Comparison of ENCODE assay signal across 1 cellular context in the genomic region with DNA sequence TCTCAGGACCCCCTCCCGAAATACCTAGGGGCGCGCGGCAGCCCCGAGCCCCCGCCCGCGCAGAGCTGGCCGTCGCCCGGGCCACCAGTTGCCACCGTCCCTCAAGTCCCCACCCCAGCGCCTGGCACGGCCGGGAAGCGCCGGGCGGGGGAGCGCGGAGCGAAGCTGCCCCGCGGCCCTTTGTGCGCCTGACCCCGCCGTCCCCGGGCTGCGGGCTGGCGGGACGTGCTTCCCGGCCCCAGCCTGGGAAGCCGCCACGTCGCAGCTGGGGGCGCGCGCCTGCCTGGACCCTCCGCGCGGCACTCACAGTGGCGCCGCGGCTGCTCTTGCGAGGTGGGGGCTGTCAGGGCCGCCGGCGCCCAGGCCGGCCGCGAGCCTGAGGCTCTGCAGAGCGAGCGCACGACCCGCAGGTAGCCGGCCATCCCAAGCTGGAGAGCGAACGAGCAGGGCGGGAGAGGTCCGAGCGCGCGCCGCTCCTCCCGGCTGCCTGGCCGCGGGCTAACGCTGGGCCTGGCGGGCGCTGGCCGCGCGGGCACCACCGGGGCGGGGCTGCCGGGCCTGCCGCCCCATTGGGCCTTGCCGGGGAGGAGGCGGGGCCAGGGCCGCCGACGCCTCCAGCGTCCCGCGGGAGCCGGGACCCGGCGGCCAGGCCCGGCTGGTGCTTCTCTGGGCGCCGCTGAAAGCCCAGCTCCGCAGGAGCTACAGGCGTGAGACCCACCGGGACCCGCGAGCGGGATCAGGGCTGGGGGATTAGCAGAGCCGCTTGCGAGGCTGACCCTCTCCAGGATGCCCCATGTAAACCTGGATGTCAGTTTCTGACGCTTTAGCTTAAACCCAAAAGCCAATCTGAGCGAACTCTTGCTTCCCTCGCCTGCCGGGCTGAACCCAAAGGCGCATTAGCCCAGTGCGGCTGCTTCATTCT.
TF ChIP-seq lines count a peak whose summit lies in the region.

TSS of gene IDH2 (minus strand) at position 500 of the 922 bp plus-strand sequence. CDS start at position 422, 78 bp downstream.

TF ChIP-seq in HepG2, 621 proteins besides CTCF, POLR2A, EP300 and RAD21 (continued from another document and continues in another):
- TF ChIP-seq UBTF (CRISPR knock-in tag; IDR thresholded peaks at IDR 0.05), result peak; percentile 76
- no peak for TF ChIP-seq THRA (CRISPR knock-in tag; IDR thresholded peaks at IDR 0.05; ENCODE audit: borderline replicate concordance)
- peak; percentile 15; the same call in 1 of the 2 replicates for TF ChIP-seq DZIP1 (CRISPR knock-in tag; IDR thresholded peaks at IDR 0.05)
- peak; percentile 10; the same call in 1 of the 2 replicates for TF ChIP-seq ZNF460 (CRISPR knock-in tag; IDR thresholded peaks at IDR 0.05; ENCODE audit: borderline replicate concordance)
- peak; percentile 8; the same call in 1 of the 3 replicates for TF ChIP-seq MXI1 (IDR thresholded peaks at IDR 0.05; ENCODE audit: borderline replicate concordance, low read depth, low read length)
- no peak for TF ChIP-seq SRSF4 (IDR thresholded peaks at IDR 0.05; ENCODE audit: low read depth, low read length, poor library complexity, severe bottlenecking)
- TF ChIP-seq ZNF781 (CRISPR knock-in tag; IDR thresholded peaks at IDR 0.05; ENCODE audit: borderline replicate concordance, not compliant biosample characterization), result no peak
- peak; percentile 82 for TF ChIP-seq YEATS4 (CRISPR knock-in tag; IDR thresholded peaks at IDR 0.05; ENCODE audit: borderline replicate concordance)
- peak; percentile 27; the same call in 1 of the 2 replicates for TF ChIP-seq HDAC1 (CRISPR knock-in tag; IDR thresholded peaks at IDR 0.05)
- peak; percentile 89; the same call in 1 of the 2 replicates for TF ChIP-seq MEIS2 (CRISPR knock-in tag; IDR thresholded peaks at IDR 0.05)
- TF ChIP-seq, protein P1, sequence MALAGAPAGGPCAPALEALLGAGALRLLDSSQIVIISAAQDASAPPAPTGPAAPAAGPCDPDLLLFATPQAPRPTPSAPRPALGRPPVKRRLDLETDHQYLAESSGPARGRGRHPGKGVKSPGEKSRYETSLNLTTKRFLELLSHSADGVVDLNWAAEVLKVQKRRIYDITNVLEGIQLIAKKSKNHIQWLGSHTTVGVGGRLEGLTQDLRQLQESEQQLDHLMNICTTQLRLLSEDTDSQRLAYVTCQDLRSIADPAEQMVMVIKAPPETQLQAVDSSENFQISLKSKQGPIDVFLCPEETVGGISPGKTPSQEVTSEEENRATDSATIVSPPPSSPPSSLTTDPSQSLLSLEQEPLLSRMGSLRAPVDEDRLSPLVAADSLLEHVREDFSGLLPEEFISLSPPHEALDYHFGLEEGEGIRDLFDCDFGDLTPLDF (CRISPR knock-in tag; IDR thresholded peaks at IDR 0.05), result no peak
- no peak for TF ChIP-seq KMT2B (CRISPR knock-in tag; IDR thresholded peaks at IDR 0.05)
- TF ChIP-seq ZFX (CRISPR knock-in tag; IDR thresholded peaks at IDR 0.05; ENCODE audit: low read depth), result peak; percentile 87
- TF ChIP-seq NPAS2 (CRISPR knock-in tag; IDR thresholded peaks at IDR 0.05; ENCODE audit: borderline replicate concordance), result no peak
- no peak for TF ChIP-seq NR2F6 (IDR thresholded peaks at IDR 0.05)
- TF ChIP-seq NR2F6 (CRISPR knock-in tag; IDR thresholded peaks at IDR 0.05), result no peak
- peak; percentile 18; the same call in 1 of the 2 replicates for TF ChIP-seq ZNF768 (CRISPR knock-in tag; IDR thresholded peaks at IDR 0.05)
- TF ChIP-seq SKI (IDR thresholded peaks at IDR 0.05; ENCODE audit: partially characterized antibody), result peak; percentile 42
- TF ChIP-seq ZSCAN30 (CRISPR knock-in tag; IDR thresholded peaks at IDR 0.05), result no peak
- TF ChIP-seq ZSCAN31 (CRISPR knock-in tag; IDR thresholded peaks at IDR 0.05; ENCODE audit: low read depth), result 0 out of 2 replicates have a peak, but pooled peaks have one; percentile 71
- TF ChIP-seq HES4 (CRISPR knock-in tag; IDR thresholded peaks at IDR 0.05; ENCODE audit: borderline replicate concordance), result peak; percentile 45; the same call in 1 of the 2 replicates
- TF ChIP-seq ZNF292 (CRISPR knock-in tag; IDR thresholded peaks at IDR 0.05; ENCODE audit: borderline replicate concordance, low read depth), result no peak
- TF ChIP-seq TAF1 (CRISPR knock-in tag; IDR thresholded peaks at IDR 0.05), result peak; percentile 82
- TF ChIP-seq ZNF160 (CRISPR knock-in tag; IDR thresholded peaks at IDR 0.05), result peak; percentile 18; the same call in 1 of the 2 replicates
- TF ChIP-seq POLR2AphosphoS5 (IDR thresholded peaks at IDR 0.05; ENCODE audit: low read depth, low read length), result peak; percentile 76
- 0 out of 2 replicates have a peak, but pooled peaks have one; percentile 30 for TF ChIP-seq CSRNP1 (CRISPR knock-in tag; IDR thresholded peaks at IDR 0.05)
- TF ChIP-seq, protein P2, sequence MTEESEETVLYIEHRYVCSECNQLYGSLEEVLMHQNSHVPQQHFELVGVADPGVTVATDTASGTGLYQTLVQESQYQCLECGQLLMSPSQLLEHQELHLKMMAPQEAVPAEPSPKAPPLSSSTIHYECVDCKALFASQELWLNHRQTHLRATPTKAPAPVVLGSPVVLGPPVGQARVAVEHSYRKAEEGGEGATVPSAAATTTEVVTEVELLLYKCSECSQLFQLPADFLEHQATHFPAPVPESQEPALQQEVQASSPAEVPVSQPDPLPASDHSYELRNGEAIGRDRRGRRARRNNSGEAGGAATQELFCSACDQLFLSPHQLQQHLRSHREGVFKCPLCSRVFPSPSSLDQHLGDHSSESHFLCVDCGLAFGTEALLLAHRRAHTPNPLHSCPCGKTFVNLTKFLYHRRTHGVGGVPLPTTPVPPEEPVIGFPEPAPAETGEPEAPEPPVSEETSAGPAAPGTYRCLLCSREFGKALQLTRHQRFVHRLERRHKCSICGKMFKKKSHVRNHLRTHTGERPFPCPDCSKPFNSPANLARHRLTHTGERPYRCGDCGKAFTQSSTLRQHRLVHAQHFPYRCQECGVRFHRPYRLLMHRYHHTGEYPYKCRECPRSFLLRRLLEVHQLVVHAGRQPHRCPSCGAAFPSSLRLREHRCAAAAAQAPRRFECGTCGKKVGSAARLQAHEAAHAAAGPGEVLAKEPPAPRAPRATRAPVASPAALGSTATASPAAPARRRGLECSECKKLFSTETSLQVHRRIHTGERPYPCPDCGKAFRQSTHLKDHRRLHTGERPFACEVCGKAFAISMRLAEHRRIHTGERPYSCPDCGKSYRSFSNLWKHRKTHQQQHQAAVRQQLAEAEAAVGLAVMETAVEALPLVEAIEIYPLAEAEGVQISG (CRISPR knock-in tag; IDR thresholded peaks at IDR 0.05), result peak; percentile 48; the same call in 1 of the 2 replicates
- TF ChIP-seq, protein P3, sequence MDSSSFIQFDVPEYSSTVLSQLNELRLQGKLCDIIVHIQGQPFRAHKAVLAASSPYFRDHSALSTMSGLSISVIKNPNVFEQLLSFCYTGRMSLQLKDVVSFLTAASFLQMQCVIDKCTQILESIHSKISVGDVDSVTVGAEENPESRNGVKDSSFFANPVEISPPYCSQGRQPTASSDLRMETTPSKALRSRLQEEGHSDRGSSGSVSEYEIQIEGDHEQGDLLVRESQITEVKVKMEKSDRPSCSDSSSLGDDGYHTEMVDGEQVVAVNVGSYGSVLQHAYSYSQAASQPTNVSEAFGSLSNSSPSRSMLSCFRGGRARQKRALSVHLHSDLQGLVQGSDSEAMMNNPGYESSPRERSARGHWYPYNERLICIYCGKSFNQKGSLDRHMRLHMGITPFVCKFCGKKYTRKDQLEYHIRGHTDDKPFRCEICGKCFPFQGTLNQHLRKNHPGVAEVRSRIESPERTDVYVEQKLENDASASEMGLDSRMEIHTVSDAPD (CRISPR knock-in tag; IDR thresholded peaks at IDR 0.05), result peak; percentile 30; the same call in 1 of the 2 replicates
- 0 out of 2 replicates have a peak, but pooled peaks have one; percentile 6 for TF ChIP-seq CHCHD3 (CRISPR knock-in tag; IDR thresholded peaks at IDR 0.05)
- peak; percentile 55 for TF ChIP-seq ZNF687 (CRISPR knock-in tag; IDR thresholded peaks at IDR 0.05)
- no peak for TF ChIP-seq ZFP36L2 (CRISPR knock-in tag; IDR thresholded peaks at IDR 0.05)
- peak; percentile 53 for TF ChIP-seq ASH2L (IDR thresholded peaks at IDR 0.05; ENCODE audit: insufficient read length, low read depth, low read length)
- TF ChIP-seq ZNF451 (CRISPR knock-in tag; IDR thresholded peaks at IDR 0.05), result peak; percentile 81
